10 cellular contexts compared by ENCODE assay signal in genomic region chr7:144670251-144670650, GRCh38.
DNase-seq lines count a peak whose midpoint lies in the region; ATAC-seq and TF ChIP-seq lines count a peak whose summit lies in the region.
"Had no signal": no experiment of that assay in that cellular context is flagged by ENCODE, and none has a peak within 500 bp of the region (broad histone marks: within the 10 kb centered on the region; RNA-seq: fewer than 3 reads in every experiment).

No MANE protein-coding gene starts in this region.

- H3K9me3 Mint-ChIP-seq in activated CD8-positive, alpha-beta T cell treated with anti-CD3 and anti-CD28 coated beads for 36 hours = no peaks in the 10 kb centered on the region
- no peaks in the 10 kb centered on the region for H3K9me3 Mint-ChIP-seq in activated CD8-positive, alpha-beta T cell treated with anti-CD3 and anti-CD28 coated beads, Interleukin-2, amount 10 ng/mL, durations not matched to agents 7 days and 5 days (ENCODE audit: insufficient read depth)
- no peaks in the 10 kb centered on the region for H3K9me3 Mint-ChIP-seq in type B pancreatic cell
- no peaks in the 10 kb centered on the region for H3K9me3 Mint-ChIP-seq in stimulated activated memory B cell treated with anti-CD40 and anti-IgM and Interleukin-4, amounts not matched to agents 10 μg/mL and 1 μg/mL and 100 μg/mL, for 72 hours
- H3K9me3 Mint-ChIP-seq: activated T-helper 1 cell treated with anti-CD3 and anti-CD28 coated beads, Interleukin-12 subunit alpha, Interleukin-12 subunit beta, Interleukin-2, Interleukin-4 antibody, amounts not matched to agents 30 ng/mL and 10 ng/mL and 1 ng/mL, durations not matched to agents 14 hours and 24 hours and 36 hours had no signal

- no peaks in the 10 kb centered on the region for H3K27me3 Mint-ChIP-seq in activated CD8-positive, alpha-beta T cell treated with anti-CD3 and anti-CD28 coated beads for 36 hours
- no peaks in the 10 kb centered on the region for H3K27me3 Mint-ChIP-seq in activated CD8-positive, alpha-beta T cell treated with anti-CD3 and anti-CD28 coated beads, Interleukin-2, amount 10 ng/mL, durations not matched to agents 7 days and 5 days (ENCODE audit: low read depth)
- H3K27me3 Mint-ChIP-seq in type B pancreatic cell = no peaks in the 10 kb centered on the region
- no peaks in the 10 kb centered on the region for H3K27me3 Mint-ChIP-seq in stimulated activated memory B cell treated with anti-CD40 and anti-IgM and Interleukin-4, amounts not matched to agents 10 μg/mL and 1 μg/mL and 100 μg/mL, for 72 hours

- intact Hi-C loops in activated CD8-positive, alpha-beta T cell treated with anti-CD3 and anti-CD28 coated beads for 36 hours (cut with micrococcal nuclease) = no loop called here

- no peak overlapping the region for H3K27ac Mint-ChIP-seq in activated CD8-positive, alpha-beta T cell treated with anti-CD3 and anti-CD28 coated beads for 36 hours
- H3K27ac Mint-ChIP-seq in activated CD8-positive, alpha-beta T cell treated with anti-CD3 and anti-CD28 coated beads, Interleukin-2, amount 10 ng/mL, durations not matched to agents 7 days and 5 days = no peak overlapping the region
- no peak overlapping the region for H3K27ac Mint-ChIP-seq in type B pancreatic cell
- H3K27ac Mint-ChIP-seq in stimulated activated memory B cell treated with anti-CD40 and anti-IgM and Interleukin-4, amounts not matched to agents 10 μg/mL and 1 μg/mL and 100 μg/mL, for 72 hours = no peak overlapping the region
- H3K27ac Mint-ChIP-seq: activated T-helper 1 cell treated with anti-CD3 and anti-CD28 coated beads, Interleukin-12 subunit alpha, Interleukin-12 subunit beta, Interleukin-2, Interleukin-4 antibody, amounts not matched to agents 30 ng/mL and 10 ng/mL and 1 ng/mL, durations not matched to agents 14 hours and 24 hours and 36 hours had no signal

- TF ChIP-seq CTCF in activated CD8-positive, alpha-beta T cell treated with anti-CD3 and anti-CD28 coated beads for 36 hours (IDR thresholded peaks at IDR 0.05) = peak; percentile 32
- no peak for TF ChIP-seq CTCF in epithelial cell of esophagus (IDR thresholded peaks at IDR 0.05; ENCODE audit: insufficient read depth, low read depth, low read length, missing control alignments)
- TF ChIP-seq CTCF in type B pancreatic cell (conservative IDR thresholded peaks at IDR 0.05) = peak; percentile 33

- ATAC-seq in activated CD8-positive, alpha-beta T cell treated with anti-CD3 and anti-CD28 coated beads for 36 hours = no peak
- ATAC-seq in activated CD8-positive, alpha-beta T cell treated with anti-CD3 and anti-CD28 coated beads, Interleukin-2, amount 10 ng/mL, durations not matched to agents 7 days and 5 days = no peak
- ATAC-seq in stimulated activated memory B cell treated with anti-CD40 and anti-IgM and Interleukin-4, amounts not matched to agents 10 μg/mL and 1 μg/mL and 100 μg/mL, for 72 hours = no peak

- no peaks in the 10 kb centered on the region for H3K36me3 Mint-ChIP-seq in activated CD8-positive, alpha-beta T cell treated with anti-CD3 and anti-CD28 coated beads for 36 hours (ENCODE audit: low read depth)
- H3K36me3 Mint-ChIP-seq in activated CD8-positive, alpha-beta T cell treated with anti-CD3 and anti-CD28 coated beads, Interleukin-2, amount 10 ng/mL, durations not matched to agents 7 days and 5 days (ENCODE audit: low read depth) = no peaks in the 10 kb centered on the region
- H3K36me3 Mint-ChIP-seq in type B pancreatic cell = no peaks in the 10 kb centered on the region
- peaks cover 20% of the 10 kb centered on the region for H3K36me3 Mint-ChIP-seq in stimulated activated memory B cell treated with anti-CD40 and anti-IgM and Interleukin-4, amounts not matched to agents 10 μg/mL and 1 μg/mL and 100 μg/mL, for 72 hours

- no peaks in the 10 kb centered on the region for H3K4me1 Mint-ChIP-seq in activated CD8-positive, alpha-beta T cell treated with anti-CD3 and anti-CD28 coated beads for 36 hours (ENCODE audit: low read depth)
- no peaks in the 10 kb centered on the region for H3K4me1 Mint-ChIP-seq in activated CD8-positive, alpha-beta T cell treated with anti-CD3 and anti-CD28 coated beads, Interleukin-2, amount 10 ng/mL, durations not matched to agents 7 days and 5 days (ENCODE audit: low read depth)
- H3K4me1 Mint-ChIP-seq in type B pancreatic cell (ENCODE audit: unreplicated experiment) = peaks cover 15% of the 10 kb centered on the region
- H3K4me1 Mint-ChIP-seq in stimulated activated memory B cell treated with anti-CD40 and anti-IgM and Interleukin-4, amounts not matched to agents 10 μg/mL and 1 μg/mL and 100 μg/mL, for 72 hours = no peaks in the 10 kb centered on the region

- H3K4me3 ChIP-seq in epithelial cell of esophagus (ENCODE audit: low read length) = no peak overlapping the region
- H3K4me3 ChIP-seq: BLaER1 had no signal

- POLR2A ChIA-PET in activated CD8-positive, alpha-beta T cell treated with anti-CD3 and anti-CD28 coated beads for 36 hours (lab: Charles Lee) = no interaction called here
- POLR2A ChIA-PET in activated CD8-positive, alpha-beta T cell treated with anti-CD3 and anti-CD28 coated beads, Interleukin-2, amount 10 ng/mL, durations not matched to agents 7 days and 5 days (lab: Charles Lee) = no interaction called here

- CTCF ChIA-PET in activated CD8-positive, alpha-beta T cell treated with anti-CD3 and anti-CD28 coated beads for 36 hours (lab: Charles Lee) = interaction anchor here (0.8 to 0.9 kb wide), 2 partner anchors 12 to 19 kb away, joined by 3 to 5 read pairs; no protein-coding TSS in a partner anchor
- CTCF ChIA-PET in activated CD8-positive, alpha-beta T cell treated with anti-CD3 and anti-CD28 coated beads, Interleukin-2, amount 10 ng/mL, durations not matched to agents 7 days and 5 days (lab: Charles Lee) = no interaction called here

- DNase-seq in activated CD8-positive, alpha-beta T cell treated with anti-CD3 and anti-CD28 coated beads for 36 hours = no peak
- no peak for DNase-seq in activated CD8-positive, alpha-beta T cell treated with anti-CD3 and anti-CD28 coated beads, Interleukin-2, amount 10 ng/mL, durations not matched to agents 7 days and 5 days
- DNase-seq in NCI-H82 (lab: John Stamatoyannopoulos, UW) = peak; percentile 91
- peak; percentile 67 for DNase-seq in epithelial cell of esophagus (ENCODE audit: low read depth)
- no peak for DNase-seq in type B pancreatic cell (ENCODE audit: extremely low spot score, unreplicated experiment)
- no peak for DNase-seq in stimulated activated CD4-positive, alpha-beta T cell treated with anti-CD3 and anti-CD28 coated beads, Interleukin-1b, Interleukin-23, amount 100 ng/mL, for 48 hours
- DNase-seq in occipital lobe (lab: John Stamatoyannopoulos, UW) = no peak

- H3K4me3 Mint-ChIP-seq in activated CD8-positive, alpha-beta T cell treated with anti-CD3 and anti-CD28 coated beads for 36 hours = no peak overlapping the region
- H3K4me3 Mint-ChIP-seq in activated CD8-positive, alpha-beta T cell treated with anti-CD3 and anti-CD28 coated beads, Interleukin-2, amount 10 ng/mL, durations not matched to agents 7 days and 5 days = no peak overlapping the region
- H3K4me3 Mint-ChIP-seq in type B pancreatic cell = no peak overlapping the region
- H3K4me3 Mint-ChIP-seq in stimulated activated memory B cell treated with anti-CD40 and anti-IgM and Interleukin-4, amounts not matched to agents 10 μg/mL and 1 μg/mL and 100 μg/mL, for 72 hours = no peak overlapping the region
- H3K4me3 Mint-ChIP-seq: activated T-helper 1 cell treated with anti-CD3 and anti-CD28 coated beads, Interleukin-12 subunit alpha, Interleukin-12 subunit beta, Interleukin-2, Interleukin-4 antibody, amounts not matched to agents 30 ng/mL and 10 ng/mL and 1 ng/mL, durations not matched to agents 14 hours and 24 hours and 36 hours had no signal

Comparison
In these comparisons a context has a peak if more than half of its experiments do, and no peak if none do; other contexts are left out.
1. DNase-seq: peak in NCI-H82 (single experiment) and epithelial cell of esophagus (single experiment); none in activated CD8-positive, alpha-beta T cell treated with anti-CD3 and anti-CD28 coated beads for 36 hours (single experiment), activated CD8-positive, alpha-beta T cell treated with anti-CD3 and anti-CD28 coated beads, Interleukin-2, amount 10 ng/mL, durations not matched to agents 7 days and 5 days (single experiment), type B pancreatic cell (single experiment), stimulated activated CD4-positive, alpha-beta T cell treated with anti-CD3 and anti-CD28 coated beads, Interleukin-1b, Interleukin-23, amount 100 ng/mL, for 48 hours (single experiment) and occipital lobe (single experiment).